9 cellular contexts compared by ENCODE assay signal in the genomic region with DNA sequence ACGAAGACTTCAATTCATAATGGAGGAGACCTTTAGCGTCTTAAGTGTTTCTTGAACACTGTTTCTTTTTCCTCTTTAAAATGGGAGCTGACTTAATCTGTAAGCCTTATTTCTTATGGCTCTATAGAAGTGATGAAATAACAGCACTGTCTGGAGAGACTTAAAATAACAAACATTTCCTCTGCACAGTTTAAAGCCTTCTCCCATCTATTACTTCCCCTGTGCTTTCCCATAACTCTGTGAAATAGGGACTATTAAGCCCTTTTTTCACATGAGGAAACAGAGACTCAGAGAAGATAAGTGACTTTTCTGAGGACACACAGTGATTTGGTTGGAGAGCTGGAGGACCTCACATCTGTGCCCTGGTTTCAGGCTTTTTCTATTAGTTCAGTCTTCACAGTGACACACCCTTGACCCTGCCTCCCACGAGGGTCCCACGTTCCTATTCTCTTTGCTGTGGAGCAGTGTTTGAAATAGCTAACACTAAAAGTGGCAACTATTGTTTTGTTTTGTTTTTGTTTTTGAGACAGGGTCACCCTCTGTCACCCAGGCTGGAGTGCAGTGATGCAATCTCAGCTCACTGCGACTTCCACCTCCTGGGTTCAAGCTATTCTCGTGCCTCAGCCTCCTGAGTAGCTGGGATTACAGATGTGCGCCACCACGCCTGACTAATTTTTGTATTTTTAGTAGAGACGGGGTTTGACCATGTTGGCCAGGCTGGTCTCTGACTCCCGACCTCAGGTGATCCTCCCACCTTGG.
DNase-seq lines count a peak whose midpoint lies in the region; ATAC-seq, FAIRE-seq and TF ChIP-seq lines count a peak whose summit lies in the region.
"Had no signal": no experiment of that assay in that cellular context is flagged by ENCODE, and none has a peak within 500 bp of the region (broad histone marks: within the 10 kb centered on the region; RNA-seq: fewer than 3 reads in every experiment).

No MANE protein-coding gene starts in this region.

- no peaks in the 10 kb centered on the region for H3K9me1 ChIP-seq in K562 (ENCODE audit: control insufficient read depth, insufficient read depth, low read length)

- H3K27ac ChIP-seq in Karpas-422 (ENCODE audit: low read length) (peak overlapping the region; percentile 98), K562 (ENCODE audit: extremely low read depth, low read depth, low read length) (no peak overlapping the region), mucosa of rectum (ENCODE audit: low read depth in 2 of 2, low read length in 2 of 2) (peak overlapping the region; percentile 38 to 61)

- TF ChIP-seq CTCF in AG04449 (IDR thresholded peaks at IDR 0.05; ENCODE audit: insufficient read depth, low read length, missing control alignments) = no peak
- TF ChIP-seq CTCF in K562 (IDR thresholded peaks at IDR 0.05 in 2 of 3, conservative IDR thresholded peaks at IDR 0.05 in 1 of 3; ENCODE audit: insufficient read depth in 2 of 3, low read depth in 1 of 3, low read length in 3 of 3) = no peak

- 78% methylated on average over 10 of the region's 10 CpGs for WGBS in K562 (ENCODE audit: insufficient coverage, low coverage, missing lambda C conversion rate)

- H3K4me2 ChIP-seq in Karpas-422 (ENCODE audit: low read depth, low read length, poor library complexity, severe bottlenecking) = peak overlapping the region; percentile 73
- H3K4me2 ChIP-seq in K562 (ENCODE audit: insufficient read depth, low read length) = no peak overlapping the region

- no peaks in the 10 kb centered on the region for H3K9me3 ChIP-seq in Karpas-422 (ENCODE audit: low read length)
- no peaks in the 10 kb centered on the region for H3K9me3 ChIP-seq in K562 (replicated peaks; ENCODE audit: control insufficient read depth, insufficient read depth, low read depth, low read length)
- H3K9me3 ChIP-seq in mucosa of rectum (ENCODE audit: control insufficient read depth in 2 of 2, low read length in 2 of 2) = no peaks in the 10 kb centered on the region

- H2AFZ ChIP-seq in Karpas-422 (ENCODE audit: low read length) (no peak overlapping the region), K562 (ENCODE audit: low read depth, low read length) (no peak overlapping the region)

- H3K79me2 ChIP-seq in Karpas-422 (ENCODE audit: low read length) (peaks cover 58% of the 10 kb centered on the region), K562 (ENCODE audit: control insufficient read depth, insufficient read depth, low read length) (peaks cover 20% of the 10 kb centered on the region; the same call in 1 of the 3 replicates)

- intact Hi-C loops in K562 (cut with micrococcal nuclease) = no loop called here
- intact Hi-C loops in posterior vena cava (cut with DNase I) = no loop called here

- no peak for TF ChIP-seq EP300 in K562 (IDR thresholded peaks at IDR 0.05; ENCODE audit: low read length)

- H3K36me3 ChIP-seq in Karpas-422 (ENCODE audit: insufficient read depth, low read length) (peaks cover 17% of the 10 kb centered on the region), K562 (ENCODE audit: control insufficient read depth, insufficient read depth, low read length) (peaks cover 51% of the 10 kb centered on the region), mucosa of rectum (ENCODE audit: control insufficient read depth in 2 of 2, insufficient read depth in 2 of 2, low read length in 2 of 2) (no peaks in the 10 kb centered on the region)

- no TSS peak for BruUV-seq in K562 (replicated peaks; lab: Mats Ljungman, UMichigan)

- peaks cover 94% of the 10 kb centered on the region for H3K4me1 ChIP-seq in Karpas-422 (ENCODE audit: low read length)
- peaks cover 4 to 11% of the 10 kb centered on the region in 2 experiments; a peak in 4 of 5 replicates for H3K4me1 ChIP-seq in K562 (replicated peaks in 1 of 2; ENCODE audit: control insufficient read depth in 2 of 2, insufficient read depth in 2 of 2, low read length in 2 of 2)
- H3K4me1 ChIP-seq in mucosa of rectum (ENCODE audit: control insufficient read depth in 2 of 2, insufficient read depth in 2 of 2, low read length in 2 of 2) = peaks cover 2 to 4% of the 10 kb centered on the region in 2 donors

- peak overlapping the region; percentile 73 for H3K9ac ChIP-seq in Karpas-422 (ENCODE audit: low read length)
- no peak overlapping the region for H3K9ac ChIP-seq in K562 (ENCODE audit: insufficient read depth in 1 of 2, low read depth in 2 of 2, low read length in 2 of 2)
- H3K9ac ChIP-seq in mucosa of rectum (ENCODE audit: low read depth in 1 of 2, low read length in 2 of 2) = no peak overlapping the region

- no peaks in the 10 kb centered on the region for H3K9me2 ChIP-seq in Karpas-422 (replicated peaks; ENCODE audit: insufficient read depth, low read length)

- POLR2A ChIA-PET in AG04449 (lab: Yijun Ruan, JAX) (no interaction called here), K562 (lab: Yijun Ruan, JAX) (interaction anchor here (0.7 kb wide), 2 partner anchors 9 to 10 kb away, joined by 3 to 5 read pairs; no protein-coding TSS in a partner anchor)

- in situ Hi-C loops in K562 (cut with MboI) = no loop called here
- in situ Hi-C loops in G401 (cut with HindIII; ENCODE audit: low sequenced_read_pairs) = no loop called here

- no peak for ATAC-seq in K562
- no peak for ATAC-seq in HG03378 (IDR thresholded peaks at IDR 0.05; ENCODE audit: unreplicated experiment)
- ATAC-seq in HG02763 (IDR thresholded peaks at IDR 0.05; ENCODE audit: unreplicated experiment) = no peak

- TF ChIP-seq RAD21 in K562 (CRISPR knock-in tag; conservative IDR thresholded peaks at IDR 0.05 in 1 of 2, IDR thresholded peaks at IDR 0.05 in 1 of 2) = no peak

- FAIRE-seq in K562 (lab: Jason Lieb, UNC) = no peak

- no peak overlapping the region for H3K4me3 ChIP-seq in AG04449 (ENCODE audit: low read depth, low read length)
- H3K4me3 ChIP-seq in Karpas-422 (ENCODE audit: low read length) = peak overlapping the region; percentile 9; the same call in 1 of the 2 replicates
- no peak overlapping the region for H3K4me3 ChIP-seq in K562
- no peak overlapping the region for H3K4me3 ChIP-seq in mucosa of rectum (ENCODE audit: low read length in 2 of 2)

- no peaks in the 10 kb centered on the region for H4K20me1 ChIP-seq in Karpas-422 (ENCODE audit: insufficient read depth, low read depth, low read length)
- no peaks in the 10 kb centered on the region for H4K20me1 ChIP-seq in K562 (replicated peaks; ENCODE audit: control insufficient read depth, insufficient read depth, low read length)

- DNase-seq in AG04449 (ENCODE audit: low read depth, low spot score) (peak; percentile 16), Karpas-422 (peak; percentile 68), K562 (ENCODE audit: extremely low read depth in 1 of 4, low spot score in 3 of 4) (no peak), G401 (ENCODE audit: low spot score) (no peak), posterior vena cava (ENCODE audit: low spot score) (no peak)
- DNase-seq: NCI-H2171 had no signal

- CTCF ChIA-PET in AG04449 (lab: Yijun Ruan, JAX) (no interaction called here), K562 (lab: Yijun Ruan, JAX; ENCODE audit: low intra/inter-chr PET ratio) (no interaction called here)

- H3K27me3 ChIP-seq in Karpas-422 (ENCODE audit: low read length) (no peaks in the 10 kb centered on the region), K562 (ENCODE audit: control insufficient read depth in 2 of 2, insufficient read depth in 2 of 2, low read length in 2 of 2) (no peaks in the 10 kb centered on the region), mucosa of rectum (ENCODE audit: control insufficient read depth in 2 of 2, insufficient read depth in 2 of 2, low read length in 2 of 2) (no peaks in the 10 kb centered on the region)

- no peak for TF ChIP-seq POLR2A in K562 (conservative IDR thresholded peaks at IDR 0.05)

TF ChIP-seq in K562, 482 proteins besides CTCF, POLR2A, EP300 and RAD21:
- TF ChIP-seq CEBPG (CRISPR knock-in tag; IDR thresholded peaks at IDR 0.05) (peak; percentile 30; the same call in 1 of the 2 replicates), CEBPG (tag; conservative IDR thresholded peaks at IDR 0.05 in 1 of 2, IDR thresholded peaks at IDR 0.05 in 1 of 2) (peak in 1 of 2 experiments; percentile 18; a peak in 1 of 4 replicates), ATF4 (CRISPR knock-in tag; IDR thresholded peaks at IDR 0.05) (no peak), CEBPB (tag; IDR thresholded peaks at IDR 0.05) (peak; percentile 22; the same call in 1 of the 2 replicates)

Comparison
In these comparisons a context has a peak if more than half of its experiments do, and no peak if none do; other contexts are left out.
1. DNase-seq: peak in AG04449 (single experiment) and Karpas-422 (single experiment); none in K562 (0 of 4), G401 (single experiment) and posterior vena cava (single experiment).